In the genomic region with DNA sequence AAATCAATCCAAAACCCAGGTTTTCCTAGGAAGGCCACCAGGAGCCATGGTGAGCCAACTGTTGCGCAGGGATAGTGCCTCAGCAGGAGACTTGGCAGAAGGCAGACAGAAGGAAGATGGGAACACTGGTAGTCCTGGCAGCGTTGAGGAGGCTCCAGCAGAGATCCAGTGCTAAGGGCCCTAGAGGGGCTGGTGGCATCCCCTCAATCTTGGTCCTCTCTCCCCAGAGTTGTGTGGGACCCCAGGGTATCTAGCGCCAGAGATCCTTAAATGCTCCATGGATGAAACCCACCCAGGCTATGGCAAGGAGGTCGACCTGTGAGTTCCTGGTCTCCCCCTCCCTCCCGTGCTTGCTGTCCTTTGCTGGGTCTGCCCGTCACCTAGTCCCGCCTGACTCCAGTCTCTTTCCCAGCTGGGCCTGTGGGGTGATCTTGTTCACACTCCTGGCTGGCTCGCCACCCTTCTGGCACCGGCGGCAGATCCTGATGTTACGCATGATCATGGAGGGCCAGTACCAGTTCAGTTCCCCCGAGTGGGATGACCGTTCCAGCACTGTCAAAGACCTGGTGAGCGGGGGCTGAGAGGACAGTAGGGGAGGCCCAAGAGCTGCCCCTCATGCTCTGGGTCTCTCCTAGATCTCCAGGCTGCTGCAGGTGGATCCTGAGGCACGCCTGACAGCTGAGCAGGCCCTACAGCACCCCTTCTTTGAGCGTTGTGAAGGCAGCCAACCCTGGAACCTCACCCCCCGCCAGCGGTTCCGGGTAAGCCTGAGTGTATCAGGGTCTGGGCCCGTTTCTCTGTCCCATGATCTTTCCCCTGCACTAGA, we compare ENCODE assay signal across 2 cellular contexts.
TF ChIP-seq lines count a peak whose summit lies in the region.

No MANE protein-coding gene starts in this region.

TF ChIP-seq in A549, 52 proteins besides CTCF, POLR2A, EP300 and RAD21:
- TF ChIP-seq, protein P1, sequence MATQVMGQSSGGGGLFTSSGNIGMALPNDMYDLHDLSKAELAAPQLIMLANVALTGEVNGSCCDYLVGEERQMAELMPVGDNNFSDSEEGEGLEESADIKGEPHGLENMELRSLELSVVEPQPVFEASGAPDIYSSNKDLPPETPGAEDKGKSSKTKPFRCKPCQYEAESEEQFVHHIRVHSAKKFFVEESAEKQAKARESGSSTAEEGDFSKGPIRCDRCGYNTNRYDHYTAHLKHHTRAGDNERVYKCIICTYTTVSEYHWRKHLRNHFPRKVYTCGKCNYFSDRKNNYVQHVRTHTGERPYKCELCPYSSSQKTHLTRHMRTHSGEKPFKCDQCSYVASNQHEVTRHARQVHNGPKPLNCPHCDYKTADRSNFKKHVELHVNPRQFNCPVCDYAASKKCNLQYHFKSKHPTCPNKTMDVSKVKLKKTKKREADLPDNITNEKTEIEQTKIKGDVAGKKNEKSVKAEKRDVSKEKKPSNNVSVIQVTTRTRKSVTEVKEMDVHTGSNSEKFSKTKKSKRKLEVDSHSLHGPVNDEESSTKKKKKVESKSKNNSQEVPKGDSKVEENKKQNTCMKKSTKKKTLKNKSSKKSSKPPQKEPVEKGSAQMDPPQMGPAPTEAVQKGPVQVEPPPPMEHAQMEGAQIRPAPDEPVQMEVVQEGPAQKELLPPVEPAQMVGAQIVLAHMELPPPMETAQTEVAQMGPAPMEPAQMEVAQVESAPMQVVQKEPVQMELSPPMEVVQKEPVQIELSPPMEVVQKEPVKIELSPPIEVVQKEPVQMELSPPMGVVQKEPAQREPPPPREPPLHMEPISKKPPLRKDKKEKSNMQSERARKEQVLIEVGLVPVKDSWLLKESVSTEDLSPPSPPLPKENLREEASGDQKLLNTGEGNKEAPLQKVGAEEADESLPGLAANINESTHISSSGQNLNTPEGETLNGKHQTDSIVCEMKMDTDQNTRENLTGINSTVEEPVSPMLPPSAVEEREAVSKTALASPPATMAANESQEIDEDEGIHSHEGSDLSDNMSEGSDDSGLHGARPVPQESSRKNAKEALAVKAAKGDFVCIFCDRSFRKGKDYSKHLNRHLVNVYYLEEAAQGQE (IDR thresholded peaks at IDR 0.05) = no peak
- no peak for TF ChIP-seq RFX5 (IDR thresholded peaks at IDR 0.05)
- no peak for TF ChIP-seq ZC3H11A (IDR thresholded peaks at IDR 0.05)
- no peak for TF ChIP-seq MAFK (IDR thresholded peaks at IDR 0.05; ENCODE audit: partially characterized antibody)
- TF ChIP-seq ZNF302 (CRISPR knock-in tag; IDR thresholded peaks at IDR 0.05) = no peak
- no peak for TF ChIP-seq ZSCAN20 (CRISPR knock-in tag; IDR thresholded peaks at IDR 0.05)
- TF ChIP-seq RCOR1 (IDR thresholded peaks at IDR 0.05; ENCODE audit: low read depth, low read length) = no peak
- TF ChIP-seq HDAC2 (IDR thresholded peaks at IDR 0.05) = no peak
- TF ChIP-seq TFCP2L1 (CRISPR knock-in tag; IDR thresholded peaks at IDR 0.05) = no peak
- TF ChIP-seq FOSB (CRISPR knock-in tag; IDR thresholded peaks at IDR 0.05) = no peak
- no peak for TF ChIP-seq ZFP36 (IDR thresholded peaks at IDR 0.05; ENCODE audit: borderline replicate concordance, partially characterized antibody)
- TF ChIP-seq FOSL2 (IDR thresholded peaks at IDR 0.05) = no peak
- no peak for TF ChIP-seq FOSL2 (CRISPR knock-in tag; IDR thresholded peaks at IDR 0.05)
- TF ChIP-seq, protein P2, sequence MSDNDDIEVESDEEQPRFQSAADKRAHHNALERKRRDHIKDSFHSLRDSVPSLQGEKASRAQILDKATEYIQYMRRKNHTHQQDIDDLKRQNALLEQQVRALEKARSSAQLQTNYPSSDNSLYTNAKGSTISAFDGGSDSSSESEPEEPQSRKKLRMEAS (IDR thresholded peaks at IDR 0.05) = no peak
- TF ChIP-seq, protein P3, sequence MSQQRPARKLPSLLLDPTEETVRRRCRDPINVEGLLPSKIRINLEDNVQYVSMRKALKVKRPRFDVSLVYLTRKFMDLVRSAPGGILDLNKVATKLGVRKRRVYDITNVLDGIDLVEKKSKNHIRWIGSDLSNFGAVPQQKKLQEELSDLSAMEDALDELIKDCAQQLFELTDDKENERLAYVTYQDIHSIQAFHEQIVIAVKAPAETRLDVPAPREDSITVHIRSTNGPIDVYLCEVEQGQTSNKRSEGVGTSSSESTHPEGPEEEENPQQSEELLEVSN (IDR thresholded peaks at IDR 0.05; ENCODE audit: borderline replicate concordance, low read depth) = no peak
- no peak for TF ChIP-seq ESRRA (IDR thresholded peaks at IDR 0.05; ENCODE audit: borderline replicate concordance, low read length)
- no peak for TF ChIP-seq HOXB13 (CRISPR knock-in tag; IDR thresholded peaks at IDR 0.05; ENCODE audit: low read depth)
- TF ChIP-seq CHD4 (IDR thresholded peaks at IDR 0.05; ENCODE audit: borderline replicate concordance) = no peak
- no peak for TF ChIP-seq TP53 (CRISPR knock-in tag; IDR thresholded peaks at IDR 0.05)

TF ChIP-seq in GM12878, 131 proteins besides CTCF, POLR2A, EP300 and RAD21:
- TF ChIP-seq ZNF207 (IDR thresholded peaks at IDR 0.05; ENCODE audit: borderline replicate concordance) (no peak), FOXM1 (IDR thresholded peaks at IDR 0.05; ENCODE audit: low read depth, low read length) (no peak), SMAD1 (IDR thresholded peaks at IDR 0.05; ENCODE audit: low read depth, partially characterized antibody) (no peak), LARP7 (IDR thresholded peaks at IDR 0.05) (no peak), ZNF622 (IDR thresholded peaks at IDR 0.05) (no peak), BRCA1 (IDR thresholded peaks at IDR 0.05; ENCODE audit: low read depth, low read length) (no peak), NBN (IDR thresholded peaks at IDR 0.05) (no peak), RB1 (IDR thresholded peaks at IDR 0.05; ENCODE audit: borderline replicate concordance) (no peak), ZBED1 (IDR thresholded peaks at IDR 0.05; ENCODE audit: borderline replicate concordance) (no peak), HDGF (IDR thresholded peaks at IDR 0.05) (no peak), YBX1 (IDR thresholded peaks at IDR 0.05) (no peak), DPF2 (IDR thresholded peaks at IDR 0.05) (no peak)
- TF ChIP-seq, protein P4, sequence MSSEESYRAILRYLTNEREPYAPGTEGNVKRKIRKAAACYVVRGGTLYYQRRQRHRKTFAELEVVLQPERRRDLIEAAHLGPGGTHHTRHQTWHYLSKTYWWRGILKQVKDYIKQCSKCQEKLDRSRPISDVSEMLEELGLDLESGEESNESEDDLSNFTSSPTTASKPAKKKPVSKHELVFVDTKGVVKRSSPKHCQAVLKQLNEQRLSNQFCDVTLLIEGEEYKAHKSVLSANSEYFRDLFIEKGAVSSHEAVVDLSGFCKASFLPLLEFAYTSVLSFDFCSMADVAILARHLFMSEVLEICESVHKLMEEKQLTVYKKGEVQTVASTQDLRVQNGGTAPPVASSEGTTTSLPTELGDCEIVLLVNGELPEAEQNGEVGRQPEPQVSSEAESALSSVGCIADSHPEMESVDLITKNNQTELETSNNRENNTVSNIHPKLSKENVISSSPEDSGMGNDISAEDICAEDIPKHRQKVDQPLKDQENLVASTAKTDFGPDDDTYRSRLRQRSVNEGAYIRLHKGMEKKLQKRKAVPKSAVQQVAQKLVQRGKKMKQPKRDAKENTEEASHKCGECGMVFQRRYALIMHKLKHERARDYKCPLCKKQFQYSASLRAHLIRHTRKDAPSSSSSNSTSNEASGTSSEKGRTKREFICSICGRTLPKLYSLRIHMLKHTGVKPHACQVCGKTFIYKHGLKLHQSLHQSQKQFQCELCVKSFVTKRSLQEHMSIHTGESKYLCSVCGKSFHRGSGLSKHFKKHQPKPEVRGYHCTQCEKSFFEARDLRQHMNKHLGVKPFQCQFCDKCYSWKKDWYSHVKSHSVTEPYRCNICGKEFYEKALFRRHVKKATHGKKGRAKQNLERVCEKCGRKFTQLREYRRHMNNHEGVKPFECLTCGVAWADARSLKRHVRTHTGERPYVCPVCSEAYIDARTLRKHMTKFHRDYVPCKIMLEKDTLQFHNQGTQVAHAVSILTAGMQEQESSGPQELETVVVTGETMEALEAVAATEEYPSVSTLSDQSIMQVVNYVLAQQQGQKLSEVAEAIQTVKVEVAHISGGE (CRISPR knock-in tag; IDR thresholded peaks at IDR 0.05) = no peak
- TF ChIP-seq, protein P5, sequence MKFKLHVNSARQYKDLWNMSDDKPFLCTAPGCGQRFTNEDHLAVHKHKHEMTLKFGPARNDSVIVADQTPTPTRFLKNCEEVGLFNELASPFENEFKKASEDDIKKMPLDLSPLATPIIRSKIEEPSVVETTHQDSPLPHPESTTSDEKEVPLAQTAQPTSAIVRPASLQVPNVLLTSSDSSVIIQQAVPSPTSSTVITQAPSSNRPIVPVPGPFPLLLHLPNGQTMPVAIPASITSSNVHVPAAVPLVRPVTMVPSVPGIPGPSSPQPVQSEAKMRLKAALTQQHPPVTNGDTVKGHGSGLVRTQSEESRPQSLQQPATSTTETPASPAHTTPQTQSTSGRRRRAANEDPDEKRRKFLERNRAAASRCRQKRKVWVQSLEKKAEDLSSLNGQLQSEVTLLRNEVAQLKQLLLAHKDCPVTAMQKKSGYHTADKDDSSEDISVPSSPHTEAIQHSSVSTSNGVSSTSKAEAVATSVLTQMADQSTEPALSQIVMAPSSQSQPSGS (IDR thresholded peaks at IDR 0.05; ENCODE audit: low read length) = no peak
- TF ChIP-seq, protein P6, sequence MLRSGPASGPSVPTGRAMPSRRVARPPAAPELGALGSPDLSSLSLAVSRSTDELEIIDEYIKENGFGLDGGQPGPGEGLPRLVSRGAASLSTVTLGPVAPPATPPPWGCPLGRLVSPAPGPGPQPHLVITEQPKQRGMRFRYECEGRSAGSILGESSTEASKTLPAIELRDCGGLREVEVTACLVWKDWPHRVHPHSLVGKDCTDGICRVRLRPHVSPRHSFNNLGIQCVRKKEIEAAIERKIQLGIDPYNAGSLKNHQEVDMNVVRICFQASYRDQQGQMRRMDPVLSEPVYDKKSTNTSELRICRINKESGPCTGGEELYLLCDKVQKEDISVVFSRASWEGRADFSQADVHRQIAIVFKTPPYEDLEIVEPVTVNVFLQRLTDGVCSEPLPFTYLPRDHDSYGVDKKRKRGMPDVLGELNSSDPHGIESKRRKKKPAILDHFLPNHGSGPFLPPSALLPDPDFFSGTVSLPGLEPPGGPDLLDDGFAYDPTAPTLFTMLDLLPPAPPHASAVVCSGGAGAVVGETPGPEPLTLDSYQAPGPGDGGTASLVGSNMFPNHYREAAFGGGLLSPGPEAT (IDR thresholded peaks at IDR 0.05; ENCODE audit: low read depth) = no peak
- TF ChIP-seq, protein P7, sequence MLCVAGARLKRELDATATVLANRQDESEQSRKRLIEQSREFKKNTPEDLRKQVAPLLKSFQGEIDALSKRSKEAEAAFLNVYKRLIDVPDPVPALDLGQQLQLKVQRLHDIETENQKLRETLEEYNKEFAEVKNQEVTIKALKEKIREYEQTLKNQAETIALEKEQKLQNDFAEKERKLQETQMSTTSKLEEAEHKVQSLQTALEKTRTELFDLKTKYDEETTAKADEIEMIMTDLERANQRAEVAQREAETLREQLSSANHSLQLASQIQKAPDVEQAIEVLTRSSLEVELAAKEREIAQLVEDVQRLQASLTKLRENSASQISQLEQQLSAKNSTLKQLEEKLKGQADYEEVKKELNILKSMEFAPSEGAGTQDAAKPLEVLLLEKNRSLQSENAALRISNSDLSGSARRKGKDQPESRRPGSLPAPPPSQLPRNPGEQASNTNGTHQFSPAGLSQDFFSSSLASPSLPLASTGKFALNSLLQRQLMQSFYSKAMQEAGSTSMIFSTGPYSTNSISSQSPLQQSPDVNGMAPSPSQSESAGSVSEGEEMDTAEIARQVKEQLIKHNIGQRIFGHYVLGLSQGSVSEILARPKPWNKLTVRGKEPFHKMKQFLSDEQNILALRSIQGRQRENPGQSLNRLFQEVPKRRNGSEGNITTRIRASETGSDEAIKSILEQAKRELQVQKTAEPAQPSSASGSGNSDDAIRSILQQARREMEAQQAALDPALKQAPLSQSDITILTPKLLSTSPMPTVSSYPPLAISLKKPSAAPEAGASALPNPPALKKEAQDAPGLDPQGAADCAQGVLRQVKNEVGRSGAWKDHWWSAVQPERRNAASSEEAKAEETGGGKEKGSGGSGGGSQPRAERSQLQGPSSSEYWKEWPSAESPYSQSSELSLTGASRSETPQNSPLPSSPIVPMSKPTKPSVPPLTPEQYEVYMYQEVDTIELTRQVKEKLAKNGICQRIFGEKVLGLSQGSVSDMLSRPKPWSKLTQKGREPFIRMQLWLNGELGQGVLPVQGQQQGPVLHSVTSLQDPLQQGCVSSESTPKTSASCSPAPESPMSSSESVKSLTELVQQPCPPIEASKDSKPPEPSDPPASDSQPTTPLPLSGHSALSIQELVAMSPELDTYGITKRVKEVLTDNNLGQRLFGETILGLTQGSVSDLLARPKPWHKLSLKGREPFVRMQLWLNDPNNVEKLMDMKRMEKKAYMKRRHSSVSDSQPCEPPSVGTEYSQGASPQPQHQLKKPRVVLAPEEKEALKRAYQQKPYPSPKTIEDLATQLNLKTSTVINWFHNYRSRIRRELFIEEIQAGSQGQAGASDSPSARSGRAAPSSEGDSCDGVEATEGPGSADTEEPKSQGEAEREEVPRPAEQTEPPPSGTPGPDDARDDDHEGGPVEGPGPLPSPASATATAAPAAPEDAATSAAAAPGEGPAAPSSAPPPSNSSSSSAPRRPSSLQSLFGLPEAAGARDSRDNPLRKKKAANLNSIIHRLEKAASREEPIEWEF (IDR thresholded peaks at IDR 0.05; ENCODE audit: insufficient replicate concordance, low read depth, low read length) = no peak
- TF ChIP-seq, protein P8, sequence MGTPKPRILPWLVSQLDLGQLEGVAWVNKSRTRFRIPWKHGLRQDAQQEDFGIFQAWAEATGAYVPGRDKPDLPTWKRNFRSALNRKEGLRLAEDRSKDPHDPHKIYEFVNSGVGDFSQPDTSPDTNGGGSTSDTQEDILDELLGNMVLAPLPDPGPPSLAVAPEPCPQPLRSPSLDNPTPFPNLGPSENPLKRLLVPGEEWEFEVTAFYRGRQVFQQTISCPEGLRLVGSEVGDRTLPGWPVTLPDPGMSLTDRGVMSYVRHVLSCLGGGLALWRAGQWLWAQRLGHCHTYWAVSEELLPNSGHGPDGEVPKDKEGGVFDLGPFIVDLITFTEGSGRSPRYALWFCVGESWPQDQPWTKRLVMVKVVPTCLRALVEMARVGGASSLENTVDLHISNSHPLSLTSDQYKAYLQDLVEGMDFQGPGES (IDR thresholded peaks at IDR 0.05) = no peak
- TF ChIP-seq, protein P9, sequence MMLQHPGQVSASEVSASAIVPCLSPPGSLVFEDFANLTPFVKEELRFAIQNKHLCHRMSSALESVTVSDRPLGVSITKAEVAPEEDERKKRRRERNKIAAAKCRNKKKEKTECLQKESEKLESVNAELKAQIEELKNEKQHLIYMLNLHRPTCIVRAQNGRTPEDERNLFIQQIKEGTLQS (IDR thresholded peaks at IDR 0.05; ENCODE audit: borderline replicate concordance, extremely low read depth, low read depth, low read length) = no peak
